1 cellular context compared by ENCODE assay signal in the genomic region with DNA sequence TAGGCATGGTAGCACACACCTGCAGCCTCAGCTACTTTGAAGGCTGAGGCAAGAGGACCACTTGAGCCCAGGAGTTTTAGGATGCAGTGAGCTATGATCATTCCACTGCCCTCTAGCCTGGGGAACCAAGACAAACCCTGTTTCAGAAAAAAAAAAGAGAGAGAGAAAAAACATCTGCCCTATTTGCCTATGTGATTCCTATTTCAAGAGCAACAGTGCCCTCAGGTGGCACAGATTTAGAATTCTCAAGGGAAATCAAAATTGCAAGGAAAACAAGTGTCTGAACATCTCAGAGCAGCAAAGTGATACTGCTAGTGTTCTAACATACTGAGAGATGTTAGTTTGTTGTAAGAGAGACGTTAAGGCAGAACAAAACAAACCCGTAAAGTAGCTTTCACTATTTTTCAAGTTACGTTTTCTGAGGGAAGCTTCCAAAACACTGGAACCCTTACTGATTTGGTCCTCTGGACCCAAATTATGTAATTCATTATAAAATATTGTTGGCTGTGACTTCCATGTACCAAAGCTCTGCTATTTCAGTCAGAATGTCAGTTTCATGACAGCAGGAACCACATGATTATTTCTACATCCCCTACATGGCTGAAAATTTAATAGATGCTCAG.
TF ChIP-seq lines count a peak whose summit lies in the region.

No MANE protein-coding gene starts in this region.

TF ChIP-seq in GM12878, 131 proteins besides CTCF, POLR2A, EP300 and RAD21:
- TF ChIP-seq SIX5 (IDR thresholded peaks at IDR 0.05; ENCODE audit: low read depth, low read length, severe bottlenecking) (peak; percentile 2), ZNF384 (IDR thresholded peaks at IDR 0.05; ENCODE audit: borderline replicate concordance, low read depth, low read length) (peak; percentile 97), CBX5 (IDR thresholded peaks at IDR 0.05; ENCODE audit: low read depth) (no peak), SP1 (IDR thresholded peaks at IDR 0.05; ENCODE audit: low read depth, low read length) (no peak), TCF3 (IDR thresholded peaks at IDR 0.05; ENCODE audit: borderline replicate concordance, insufficient read depth, low read depth, low read length) (peak; percentile 33; the same call in 1 of the 2 replicates), MEF2B (IDR thresholded peaks at IDR 0.05; ENCODE audit: partially characterized antibody, poor library complexity, severe bottlenecking) (peak; percentile 99), ESRRA (IDR thresholded peaks at IDR 0.05; ENCODE audit: low read length) (no peak), YBX1 (IDR thresholded peaks at IDR 0.05) (peak; percentile 85), NBN (IDR thresholded peaks at IDR 0.05) (no peak), RB1 (IDR thresholded peaks at IDR 0.05; ENCODE audit: borderline replicate concordance) (peak; percentile 88; the same call in 1 of the 2 replicates), CEBPB (IDR thresholded peaks at IDR 0.05; ENCODE audit: borderline replicate concordance in 1 of 2, low read depth in 2 of 2, low read length in 2 of 2) (no peak), SIN3A (IDR thresholded peaks at IDR 0.05; ENCODE audit: low read depth, low read length) (no peak), SMARCA5 (IDR thresholded peaks at IDR 0.05) (0 out of 2 replicates have a peak, but pooled peaks have one; percentile 58), TCF12 (IDR thresholded peaks at IDR 0.05; ENCODE audit: low read depth, low read length) (0 out of 2 replicates have a peak, but pooled peaks have one; percentile 44), SMC3 (IDR thresholded peaks at IDR 0.05; ENCODE audit: borderline replicate concordance, low read length) (peak; percentile 83), ZBED1 (IDR thresholded peaks at IDR 0.05; ENCODE audit: borderline replicate concordance) (0 out of 2 replicates have a peak, but pooled peaks have one; percentile 33), FOXM1 (IDR thresholded peaks at IDR 0.05; ENCODE audit: low read depth, low read length) (peak; percentile 74), MEF2A (IDR thresholded peaks at IDR 0.05; ENCODE audit: insufficient read depth, low read depth, low read length) (0 out of 2 replicates have a peak, but pooled peaks have one; percentile 16), HDGF (IDR thresholded peaks at IDR 0.05) (0 out of 2 replicates have a peak, but pooled peaks have one; percentile 15), CHD2 (IDR thresholded peaks at IDR 0.05; ENCODE audit: borderline replicate concordance, low read depth, low read length) (no peak), EGR1 (IDR thresholded peaks at IDR 0.05; ENCODE audit: borderline replicate concordance in 1 of 2, low read depth in 2 of 2, low read length in 2 of 2) (no peak), JUND (IDR thresholded peaks at IDR 0.05; ENCODE audit: low read depth, low read length) (no peak), POU2F2 (IDR thresholded peaks at IDR 0.05; ENCODE audit: borderline replicate concordance, low read depth, low read length) (peak; percentile 95), HDAC6 (IDR thresholded peaks at IDR 0.05; ENCODE audit: unreplicated experiment) (no peak)
- TF ChIP-seq, protein P1, sequence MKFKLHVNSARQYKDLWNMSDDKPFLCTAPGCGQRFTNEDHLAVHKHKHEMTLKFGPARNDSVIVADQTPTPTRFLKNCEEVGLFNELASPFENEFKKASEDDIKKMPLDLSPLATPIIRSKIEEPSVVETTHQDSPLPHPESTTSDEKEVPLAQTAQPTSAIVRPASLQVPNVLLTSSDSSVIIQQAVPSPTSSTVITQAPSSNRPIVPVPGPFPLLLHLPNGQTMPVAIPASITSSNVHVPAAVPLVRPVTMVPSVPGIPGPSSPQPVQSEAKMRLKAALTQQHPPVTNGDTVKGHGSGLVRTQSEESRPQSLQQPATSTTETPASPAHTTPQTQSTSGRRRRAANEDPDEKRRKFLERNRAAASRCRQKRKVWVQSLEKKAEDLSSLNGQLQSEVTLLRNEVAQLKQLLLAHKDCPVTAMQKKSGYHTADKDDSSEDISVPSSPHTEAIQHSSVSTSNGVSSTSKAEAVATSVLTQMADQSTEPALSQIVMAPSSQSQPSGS (IDR thresholded peaks at IDR 0.05; ENCODE audit: low read length) = 0 out of 2 replicates have a peak, but pooled peaks have one; percentile 38
- TF ChIP-seq, protein P2, sequence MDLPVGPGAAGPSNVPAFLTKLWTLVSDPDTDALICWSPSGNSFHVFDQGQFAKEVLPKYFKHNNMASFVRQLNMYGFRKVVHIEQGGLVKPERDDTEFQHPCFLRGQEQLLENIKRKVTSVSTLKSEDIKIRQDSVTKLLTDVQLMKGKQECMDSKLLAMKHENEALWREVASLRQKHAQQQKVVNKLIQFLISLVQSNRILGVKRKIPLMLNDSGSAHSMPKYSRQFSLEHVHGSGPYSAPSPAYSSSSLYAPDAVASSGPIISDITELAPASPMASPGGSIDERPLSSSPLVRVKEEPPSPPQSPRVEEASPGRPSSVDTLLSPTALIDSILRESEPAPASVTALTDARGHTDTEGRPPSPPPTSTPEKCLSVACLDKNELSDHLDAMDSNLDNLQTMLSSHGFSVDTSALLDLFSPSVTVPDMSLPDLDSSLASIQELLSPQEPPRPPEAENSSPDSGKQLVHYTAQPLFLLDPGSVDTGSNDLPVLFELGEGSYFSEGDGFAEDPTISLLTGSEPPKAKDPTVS (IDR thresholded peaks at IDR 0.05; ENCODE audit: low read depth, low read length) = no peak
